In the genomic region with DNA sequence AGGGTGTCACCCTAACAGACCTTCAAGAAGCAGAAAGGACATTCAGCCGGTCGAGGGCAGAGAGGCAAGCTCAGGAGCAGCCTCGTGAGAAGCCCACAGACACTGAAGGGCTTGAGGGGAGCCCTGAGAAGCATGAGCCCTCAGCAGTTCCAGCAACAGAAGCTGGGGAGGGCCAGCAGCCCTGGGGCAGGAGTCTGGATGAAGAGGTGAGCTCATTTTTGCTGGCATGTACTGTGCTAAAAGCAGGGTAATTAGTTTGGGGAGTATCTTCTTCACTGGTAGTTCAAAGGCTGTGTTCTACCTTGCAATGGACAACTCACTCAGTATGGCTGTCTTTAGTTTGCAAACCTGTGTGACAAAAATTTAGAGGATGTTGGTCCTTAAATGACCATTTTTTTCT, we compare ENCODE assay signal across 5 cellular contexts.
A peak's percentile ranks its signal among the peaks of the same experiment; 100 is the strongest.
DNase-seq lines count a peak whose midpoint lies in the region; FAIRE-seq and TF ChIP-seq lines count a peak whose summit lies in the region.
"Not testable (repeated sequence)": the region's sequence is repeated elsewhere in the genome, so short reads cannot be mapped to it uniquely, and the experiment has no call there.

No MANE protein-coding gene starts in this region.

- not testable (repeated sequence) for H3K27me3 ChIP-seq in cardiac muscle cell

- peak overlapping the region; percentile 63 for H3K27ac ChIP-seq in cardiac muscle cell

- DNase-seq in GM12892 (ENCODE audit: insufficient read length); HTR-8/SVneo (ENCODE audit: insufficient read length, low spot score); cardiac muscle cell (ENCODE audit: low read depth in 1 of 2, low spot score in 1 of 2); urothelium cell line (ENCODE audit: low spot score): not testable (repeated sequence)
- DNase-seq in islet precursor cell = peak; percentile 87

- FAIRE-seq in GM12892 (lab: Jason Lieb, UNC) (peak; percentile 74), HTR-8/SVneo (lab: Jason Lieb, UNC) (peak; percentile 92), urothelium cell line (lab: Jason Lieb, UNC) (peak; percentile 66)

- not testable (repeated sequence) for H3K4me3 ChIP-seq in cardiac muscle cell

- peaks cover 60% of the 10 kb centered on the region for H3K36me3 ChIP-seq in cardiac muscle cell

- not testable (repeated sequence) for TF ChIP-seq CTCF in cardiac muscle cell (IDR thresholded peaks at IDR 0.05; ENCODE audit: low read depth, low read length)

- H3K4me1 ChIP-seq in cardiac muscle cell (ENCODE audit: low read depth) = not testable (repeated sequence)

- TF ChIP-seq POLR2A in GM12892 (IDR thresholded peaks at IDR 0.05; ENCODE audit: low read depth, low read length) = not testable (repeated sequence)

- H3K9me3 ChIP-seq in cardiac muscle cell (ENCODE audit: low read depth) = not testable (repeated sequence)
